8 cellular contexts compared by ENCODE assay signal in the genomic region with DNA sequence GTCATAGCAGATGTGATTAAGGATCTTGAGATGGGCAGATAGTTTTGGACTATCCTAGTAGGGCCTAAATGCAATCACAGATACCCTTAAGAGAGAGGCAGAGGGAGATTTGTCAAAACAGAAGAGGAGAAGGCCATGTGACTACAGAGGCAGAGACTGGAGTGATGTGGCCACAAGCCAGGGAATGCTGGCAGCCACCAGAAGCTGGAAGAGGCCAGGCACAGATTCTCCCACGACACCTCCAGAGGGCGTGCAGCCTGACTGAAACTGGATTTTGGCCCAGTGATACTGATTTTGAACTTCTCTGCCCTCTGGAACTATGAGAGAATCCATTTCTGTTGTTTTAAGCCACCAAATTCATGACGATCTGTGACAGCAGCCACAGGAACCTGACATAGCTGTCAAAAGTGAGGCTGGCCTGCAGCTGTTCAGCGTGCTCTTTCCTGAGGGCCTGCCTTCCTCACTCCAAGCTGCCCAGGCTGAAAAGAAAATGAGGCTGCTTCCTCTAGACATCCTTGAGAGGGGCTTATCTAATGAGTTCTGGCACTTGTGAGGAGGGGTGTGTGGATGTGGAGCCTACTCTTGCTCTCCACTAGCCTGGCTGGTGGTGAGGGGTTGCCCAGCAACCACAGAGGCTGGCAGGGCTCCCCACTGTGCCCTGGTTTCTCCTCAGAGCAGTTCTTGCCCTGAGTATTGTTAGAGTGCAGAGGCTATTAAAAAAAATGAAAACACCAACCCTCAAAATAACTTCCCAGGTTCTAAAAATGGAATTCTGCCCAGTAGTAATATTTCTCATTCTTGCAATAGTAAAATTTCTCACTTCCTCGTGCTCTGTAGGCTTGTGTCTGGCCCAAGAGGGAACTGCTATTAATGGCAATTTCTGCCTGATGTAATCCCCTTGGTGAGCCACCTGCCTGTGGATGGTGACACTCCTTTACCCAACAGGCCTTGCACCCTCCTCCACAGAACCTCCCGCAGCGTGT. TPM values are rescaled to one million over a fixed set of nuclear protein-coding genes. Genes with fewer than 3 reads are reported as not detected.
DNase-seq lines count a peak whose midpoint lies in the region; ATAC-seq and TF ChIP-seq lines count a peak whose summit lies in the region.

No MANE protein-coding gene starts in this region.

- H3K9me3 Mint-ChIP-seq in nephron, result peaks cover 9% of the 10 kb centered on the region

- no peaks in the 10 kb centered on the region for H3K36me3 Mint-ChIP-seq in nephron (ENCODE audit: low read depth)

- peaks cover 36% of the 10 kb centered on the region for H3K4me1 Mint-ChIP-seq in nephron

- no peak for TF ChIP-seq CTCF in Panc1 (IDR thresholded peaks at IDR 0.05)
- no peak for TF ChIP-seq CTCF in nephron (IDR thresholded peaks at IDR 0.05; ENCODE audit: unreplicated experiment in 3 of 3)
- TF ChIP-seq CTCF in prostate gland (IDR thresholded peaks at IDR 0.05), result no peak

- CTCF ChIA-PET in Panc1 (lab: Charles Lee), result no interaction called here

- H3K4me3 ChIP-seq in Panc1 (ENCODE audit: low read depth in 2 of 2, low read length in 2 of 2), result no peak overlapping the region
- no peak overlapping the region for H3K4me3 ChIP-seq in prostate gland

- no peak overlapping the region for H3K4me3 Mint-ChIP-seq in nephron

- H3K4me1 ChIP-seq in Panc1 (ENCODE audit: control insufficient read depth, insufficient read depth, low read length) (peaks cover 30% of the 10 kb centered on the region), prostate gland (replicated peaks) (no peaks in the 10 kb centered on the region)

- H3K27ac Mint-ChIP-seq in nephron, result peak overlapping the region in 2 of 3 experiments; percentile 46 to 57

- peak; percentile 98 for DNase-seq in DMS79 treated with DMSO at 0.1 percent for 48 hours (lab: John Stamatoyannopoulos, UW)
- DNase-seq in Panc1 (ENCODE audit: low read depth, low spot score), result no peak
- no peak for DNase-seq in NCI-H1930 (lab: John Stamatoyannopoulos, UW)
- DNase-seq in prostate gland (ENCODE audit: low spot score), result no peak
- no peak for DNase-seq in activated T-cell treated with anti-CD3 and anti-CD28 coated beads, Interleukin-2, amount 50 U/mL, for 1 hour

- TF ChIP-seq POLR2A in prostate gland (IDR thresholded peaks at IDR 0.05), result no peak

- 80% methylated on average over 7 of the region's 7 CpGs for WGBS in prostate gland

- peak overlapping the region; percentile 98 for H3K27ac ChIP-seq in Panc1 (ENCODE audit: low read length)
- H3K27ac ChIP-seq in prostate gland, result no peak overlapping the region

- POLR2A ChIA-PET in Panc1 (lab: Charles Lee), result interaction anchor here (0.5 kb wide), 1 partner anchor 151 kb away, joined by 4 read pairs; no protein-coding TSS in a partner anchor

- intact Hi-C loops in Panc1 (cut with micrococcal nuclease; ENCODE audit: unreplicated experiment) (no loop called here), prostate gland (cut with DNase I) (no loop called here)

- H3K9me3 ChIP-seq in Panc1 (ENCODE audit: control insufficient read depth, insufficient read depth, low read depth, low read length) (peaks cover 3% of the 10 kb centered on the region; the same call in 1 of the 2 replicates), prostate gland (no peaks in the 10 kb centered on the region)

- ATAC-seq in GM19397 (IDR thresholded peaks at IDR 0.05; ENCODE audit: unreplicated experiment) (peak; percentile 78), HG03280 (IDR thresholded peaks at IDR 0.05; ENCODE audit: unreplicated experiment) (peak; percentile 86), Panc1 (no peak)

- H3K27me3 Mint-ChIP-seq in nephron (ENCODE audit: low read depth), result peaks cover 8% of the 10 kb centered on the region

- no TSS peak for BruUV-seq in Panc1 (replicated peaks; lab: Mats Ljungman, UMichigan)

- H3K27me3 ChIP-seq in Panc1 (ENCODE audit: control insufficient read depth, insufficient read depth, low read length), result no peaks in the 10 kb centered on the region
- H3K27me3 ChIP-seq in prostate gland (replicated peaks; ENCODE audit: insufficient read depth), result no peaks in the 10 kb centered on the region

- in situ Hi-C loops in Panc1 (cut with HindIII; ENCODE audit: low pct_unique_long_range_greater_than_20kb, low sequenced_read_pairs), result no loop called here

- H3K36me3 ChIP-seq in Panc1 (ENCODE audit: control insufficient read depth, insufficient read depth, low read length), result no peaks in the 10 kb centered on the region
- no peaks in the 10 kb centered on the region for H3K36me3 ChIP-seq in prostate gland

RNA-seq across cellular contexts. Expression of gene EPS8L3, which starts 52.4 kb away (rescaled TPM):
- total RNA-seq in Panc1 (2021; ENCODE audit: unreplicated experiment) (not detected), prostate gland (under 1 TPM in 1 of 2 donors, not detected in 1; 0.34 TPM)
- not detected for polyA plus RNA-seq in Panc1 (2012; ENCODE audit: insufficient read length)
